Comparison of ENCODE assay signal across 1 cellular context in genomic region chr17:27340990-27341595, GRCh38.
TF ChIP-seq lines count a peak whose summit lies in the region.

No MANE protein-coding gene starts in this region.

TF ChIP-seq in A549, 52 proteins besides CTCF, POLR2A, EP300 and RAD21:
- TF ChIP-seq ESRRA (IDR thresholded peaks at IDR 0.05; ENCODE audit: borderline replicate concordance, low read length): no peak
- TF ChIP-seq PHF8 (IDR thresholded peaks at IDR 0.05; ENCODE audit: borderline replicate concordance, low read depth): no peak
